Comparison of ENCODE assay signal across 1 cellular context in genomic region chr1:205343431-205344009, GRCh38.
TF ChIP-seq lines count a peak whose summit lies in the region.

No MANE protein-coding gene starts in this region.

TF ChIP-seq in H1, 55 proteins besides CTCF, POLR2A, EP300 and RAD21:
- TF ChIP-seq TAF7 (optimal IDR thresholded peaks at IDR 0.05; ENCODE audit: borderline replicate concordance, low read depth, low read length) (no peak), CTBP2 (IDR thresholded peaks at IDR 0.05; ENCODE audit: borderline replicate concordance, insufficient read depth, insufficient read length, low read length) (peak; percentile 49), HDAC2 (IDR thresholded peaks at IDR 0.05; ENCODE audit: borderline replicate concordance in 1 of 2, low read depth in 2 of 2, low read length in 2 of 2) (no peak), ATF2 (IDR thresholded peaks at IDR 0.05; ENCODE audit: low read length) (no peak), MAFK (IDR thresholded peaks at IDR 0.05; ENCODE audit: low read depth, low read length) (no peak), E2F6 (IDR thresholded peaks at IDR 0.05) (peak; percentile 70; the same call in 1 of the 2 replicates), POU5F1 (IDR thresholded peaks at IDR 0.05; ENCODE audit: low read depth, low read length) (no peak), BACH1 (IDR thresholded peaks at IDR 0.05; ENCODE audit: low read length) (no peak), SIN3A (conservative IDR thresholded peaks at IDR 0.05 in 1 of 2, IDR thresholded peaks at IDR 0.05 in 1 of 2; ENCODE audit: low read depth in 1 of 2, low read length in 2 of 2) (no peak; a peak in 1 of 4 replicates), MAX (IDR thresholded peaks at IDR 0.05) (peak; percentile 7; the same call in 1 of the 2 replicates), RBBP5 (IDR thresholded peaks at IDR 0.05; ENCODE audit: borderline replicate concordance, low read depth, low read length) (no peak), ASH2L (IDR thresholded peaks at IDR 0.05; ENCODE audit: low read length) (peak; percentile 72), EZH2 (IDR thresholded peaks at IDR 0.05; ENCODE audit: low read depth, low read length, severe bottlenecking) (no peak), ZNF274 (IDR thresholded peaks at IDR 0.05; ENCODE audit: borderline replicate concordance, extremely low read depth, low read length) (no peak), KDM4A (IDR thresholded peaks at IDR 0.05; ENCODE audit: low read depth, low read length, severe bottlenecking) (peak; percentile 95), TAF1 (IDR thresholded peaks at IDR 0.05; ENCODE audit: low read depth, low read length) (0 out of 2 replicates have a peak, but pooled peaks have one; percentile 11), PHF8 (conservative IDR thresholded peaks at IDR 0.05; ENCODE audit: low read depth, low read length) (peak; percentile 55; the same call in 1 of the 2 replicates), CREB1 (IDR thresholded peaks at IDR 0.05) (peak; percentile 75), SP4 (IDR thresholded peaks at IDR 0.05; ENCODE audit: low read length) (no peak)
TF ChIP-seq in H1: peak in this region for 8.
